ENCODE assay signal across 7 cellular contexts in the genomic region with DNA sequence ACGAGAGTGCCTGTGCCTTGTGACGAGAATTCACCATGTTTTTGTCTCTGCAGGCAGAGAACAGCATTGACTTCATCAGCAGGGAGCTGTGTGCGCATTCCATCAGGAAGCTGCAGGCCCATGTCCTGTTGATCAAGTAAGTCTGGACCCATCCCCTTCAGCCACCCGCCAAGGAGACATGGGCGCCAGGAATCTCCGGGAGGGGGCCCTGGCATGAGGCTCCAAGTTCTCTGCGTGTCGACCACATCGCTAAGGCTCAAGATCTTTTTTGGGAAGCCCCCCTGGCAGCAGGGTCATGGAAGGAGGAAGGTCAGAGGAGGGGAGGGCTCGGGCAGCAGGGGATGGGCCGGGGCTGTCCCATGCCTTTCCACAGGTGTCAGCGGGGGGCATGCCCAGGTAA. TPM values are rescaled to one million over a fixed set of nuclear protein-coding genes. Genes with fewer than 3 reads are reported as not detected.
DNase-seq lines count a peak whose midpoint lies in the region; ATAC-seq, FAIRE-seq and TF ChIP-seq lines count a peak whose summit lies in the region.
"Not testable (repeated sequence)": the region's sequence is repeated elsewhere in the genome, so short reads cannot be mapped to it uniquely, and the experiment has no call there.

No MANE protein-coding gene starts in this region.

- H3K9me3 ChIP-seq in HepG2 (ENCODE audit: low read length), result not testable (repeated sequence)

- not testable (repeated sequence) for H3K4me3 ChIP-seq in GM23338; bronchial epithelial cell (ENCODE audit: low read depth, low read length); HepG2 (replicated peaks in 1 of 3; ENCODE audit: insufficient read depth in 1 of 3, low read depth in 2 of 3, low read length in 3 of 3)

- TF ChIP-seq RAD21 in HepG2 (CRISPR knock-in tag; IDR thresholded peaks at IDR 0.05), result not testable (repeated sequence)

- POLR2A ChIA-PET in RWPE1 (lab: Yijun Ruan, JAX; ENCODE audit: low non-redundant PET); WTC11 (lab: Charles Lee); HepG2 (lab: Yijun Ruan, JAX): not testable (repeated sequence)

- not testable (repeated sequence) for H3F3A ChIP-seq in GM23338 (replicated peaks; ENCODE audit: low read depth)

- in situ Hi-C loops in HepG2 (cut with HindIII; ENCODE audit: extremely low pct_ligation_motif_present, low pct_unique_long_range_greater_than_20kb), result not testable (repeated sequence)

- peak; percentile 86 for FAIRE-seq in bronchial epithelial cell (lab: Jason Lieb, UNC)
- not testable (repeated sequence) for FAIRE-seq in HepG2 (lab: Jason Lieb, UNC)

- H3K9ac ChIP-seq in HepG2 (ENCODE audit: insufficient read depth, low read depth, low read length), result not testable (repeated sequence)

- H3K27ac Mint-ChIP-seq in GM23338, result peak overlapping the region; percentile 64; the same call in 1 of the 2 replicates
- H3K27ac Mint-ChIP-seq in WTC11, result peak overlapping the region; percentile 88
- peak overlapping the region; percentile 35 for H3K27ac Mint-ChIP-seq in activated naive CD8-positive, alpha-beta T cell treated with anti-CD3 and anti-CD28 coated beads, Interleukin-2, amount 50 U/mL, for 24 hours
- not testable (repeated sequence) for H3K27ac Mint-ChIP-seq in stimulated activated memory B cell treated with anti-CD40 and anti-IgM and Interleukin-4, amounts not matched to agents 10 μg/mL and 1 μg/mL and 100 μg/mL, for 72 hours

- TF ChIP-seq POLR2A in HepG2 (IDR thresholded peaks at IDR 0.05; ENCODE audit: insufficient read depth in 1 of 2, low read depth in 2 of 2, low read length in 2 of 2), result not testable (repeated sequence)

- H3K36me3 Mint-ChIP-seq in GM23338 (ENCODE audit: low read depth) (peaks cover 40% of the 10 kb centered on the region; the same call in 2 of the 3 replicates), WTC11 (peaks cover 15% of the 10 kb centered on the region)
- peaks cover 13% of the 10 kb centered on the region for H3K36me3 Mint-ChIP-seq in activated naive CD8-positive, alpha-beta T cell treated with anti-CD3 and anti-CD28 coated beads, Interleukin-2, amount 50 U/mL, for 24 hours (ENCODE audit: low read depth)
- H3K36me3 Mint-ChIP-seq in stimulated activated memory B cell treated with anti-CD40 and anti-IgM and Interleukin-4, amounts not matched to agents 10 μg/mL and 1 μg/mL and 100 μg/mL, for 72 hours, result peaks cover 20% of the 10 kb centered on the region

- not testable (repeated sequence) for H3K4me2 ChIP-seq in GM23338; HepG2 (ENCODE audit: low read depth, low read length)

- TF ChIP-seq CTCF in GM23338 (conservative IDR thresholded peaks at IDR 0.05; ENCODE audit: low read depth in 2 of 2); RWPE1 (conservative IDR thresholded peaks at IDR 0.05; ENCODE audit: low read depth); WTC11 (IDR thresholded peaks at IDR 0.05); bronchial epithelial cell (IDR thresholded peaks at IDR 0.05; ENCODE audit: insufficient read depth, low read length, severe bottlenecking); HepG2 (CRISPR knock-in tag; IDR thresholded peaks at IDR 0.05): not testable (repeated sequence)

- H2AFZ ChIP-seq in GM23338; HepG2 (ENCODE audit: low read length): not testable (repeated sequence)

- WGBS in HepG2 (ENCODE audit: low lambda C conversion rate), result 96% methylated on average over 4 of the region's 12 CpGs

- not testable (repeated sequence) for H3K27me3 ChIP-seq in GM23338 (ENCODE audit: insufficient read depth); bronchial epithelial cell (ENCODE audit: control insufficient read depth, insufficient read depth, low read length); HepG2 (ENCODE audit: control insufficient read depth in 1 of 2, insufficient read depth in 2 of 2, low read length in 2 of 2)

- not testable (repeated sequence) for TF ChIP-seq EP300 in HepG2 (IDR thresholded peaks at IDR 0.05; ENCODE audit: low read depth in 2 of 2, low read length in 2 of 2); HepG2 (CRISPR knock-in tag; IDR thresholded peaks at IDR 0.05; ENCODE audit: borderline replicate concordance)

- not testable (repeated sequence) for H3K9me2 ChIP-seq in GM23338 (ENCODE audit: insufficient read depth)

- H3K36me3 ChIP-seq in GM23338 (ENCODE audit: insufficient read depth); bronchial epithelial cell (ENCODE audit: control insufficient read depth, insufficient read depth, low read length); HepG2 (replicated peaks in 1 of 2; ENCODE audit: control insufficient read depth in 1 of 2, insufficient read depth in 2 of 2, low read length in 2 of 2): not testable (repeated sequence)

- DNase-seq in GM23338 (ENCODE audit: low spot score); RWPE1 (ENCODE audit: low spot score); WTC11 (ENCODE audit: low spot score); activated naive CD8-positive, alpha-beta T cell treated with anti-CD3 and anti-CD28 coated beads, Interleukin-2, amount 50 U/mL, for 24 hours; bronchial epithelial cell (ENCODE audit: low read depth); HepG2 (ENCODE audit: low spot score): not testable (repeated sequence)

- H3K9me3 Mint-ChIP-seq in GM23338; WTC11; activated naive CD8-positive, alpha-beta T cell treated with anti-CD3 and anti-CD28 coated beads, Interleukin-2, amount 50 U/mL, for 24 hours; stimulated activated memory B cell treated with anti-CD40 and anti-IgM and Interleukin-4, amounts not matched to agents 10 μg/mL and 1 μg/mL and 100 μg/mL, for 72 hours: not testable (repeated sequence)

- H3K4me1 ChIP-seq in GM23338 (ENCODE audit: insufficient read depth); HepG2 (ENCODE audit: insufficient read depth, low read length): not testable (repeated sequence)

- not testable (repeated sequence) for BruUV-seq in HepG2 (replicated peaks; lab: Mats Ljungman, UMichigan)

- not testable (repeated sequence) for H3K27me3 Mint-ChIP-seq in GM23338 (ENCODE audit: insufficient read depth, low read depth, poor library complexity); WTC11 (ENCODE audit: low read depth); activated naive CD8-positive, alpha-beta T cell treated with anti-CD3 and anti-CD28 coated beads, Interleukin-2, amount 50 U/mL, for 24 hours; stimulated activated memory B cell treated with anti-CD40 and anti-IgM and Interleukin-4, amounts not matched to agents 10 μg/mL and 1 μg/mL and 100 μg/mL, for 72 hours

- CTCF ChIA-PET in RWPE1 (lab: Yijun Ruan, JAX); WTC11 (lab: Charles Lee); HepG2 (lab: Yijun Ruan, JAX; ENCODE audit: low intra/inter-chr PET ratio, low total read pairs): not testable (repeated sequence)

- H3K4me3 Mint-ChIP-seq in GM23338; WTC11; activated naive CD8-positive, alpha-beta T cell treated with anti-CD3 and anti-CD28 coated beads, Interleukin-2, amount 50 U/mL, for 24 hours; stimulated activated memory B cell treated with anti-CD40 and anti-IgM and Interleukin-4, amounts not matched to agents 10 μg/mL and 1 μg/mL and 100 μg/mL, for 72 hours: not testable (repeated sequence)

- H3K4me1 Mint-ChIP-seq in GM23338 (peaks cover 15% of the 10 kb centered on the region), WTC11 (peaks cover 13% of the 10 kb centered on the region)
- H3K4me1 Mint-ChIP-seq in activated naive CD8-positive, alpha-beta T cell treated with anti-CD3 and anti-CD28 coated beads, Interleukin-2, amount 50 U/mL, for 24 hours; stimulated activated memory B cell treated with anti-CD40 and anti-IgM and Interleukin-4, amounts not matched to agents 10 μg/mL and 1 μg/mL and 100 μg/mL, for 72 hours: not testable (repeated sequence)

- ATAC-seq in GM23338 (peak; percentile 6), WTC11 (peak; percentile 11)
- not testable (repeated sequence) for ATAC-seq in activated naive CD8-positive, alpha-beta T cell treated with anti-CD3 and anti-CD28 coated beads, Interleukin-2, amount 50 U/mL, for 24 hours; HepG2
- ATAC-seq in stimulated activated memory B cell treated with anti-CD40 and anti-IgM and Interleukin-4, amounts not matched to agents 10 μg/mL and 1 μg/mL and 100 μg/mL, for 72 hours, result peak; percentile 38

- H3K27ac ChIP-seq in GM23338 (ENCODE audit: low read depth); HepG2 (ENCODE audit: extremely low read length, insufficient read depth, low read length): not testable (repeated sequence)
- peak overlapping the region; percentile 40 for H3K27ac ChIP-seq in RWPE1

- H4K20me1 ChIP-seq in GM23338 (replicated peaks; ENCODE audit: insufficient read depth); HepG2 (ENCODE audit: insufficient read depth, low read length): not testable (repeated sequence)

- H3K79me2 ChIP-seq in GM23338 (replicated peaks; ENCODE audit: insufficient read depth); HepG2 (ENCODE audit: insufficient read depth, low read length): not testable (repeated sequence)

- intact Hi-C loops in HepG2 (cut with micrococcal nuclease; ENCODE audit: unreplicated experiment), result loop anchor here (2.0 kb wide), 1 partner anchor 18 kb away; the partner anchor contains the start of gene SERHL2

RNA-seq across cellular contexts. Expression of gene SERHL2, which starts 17.3 kb away (rescaled TPM):
- total RNA-seq in GM23338 (2014; rRNA removed; shearing (Covaris generic)), result 1.5 and 1.7 TPM in 2 replicates
- polyA plus RNA-seq in GM23338 (2016; fragmentation: Nextera tagmentation; extraction: Ambion mirVana) (2.1 TPM in 2 replicates), HepG2 (2011; rRNA removed) (1.8 and 3.3 TPM in 2 replicates)
- total RNA-seq in WTC11 (2021) (0.37 to 1.1 TPM (median 0.92 TPM) in 3 replicates), bronchial epithelial cell (0.79 and 1.4 TPM in 2 replicates), HepG2 (2016; rRNA removed; fragmentation: Illumina TruSeq; extraction: Trizol) (1.0 and 1.6 TPM in 2 replicates)
- total RNA-seq in HepG2 (2016; cell fraction: cytosol; rRNA removed; fragmentation: Illumina TruSeq; extraction: Trizol; ENCODE audit: low read depth), result 0.97 TPM in 1 of 2 replicates, not detected in the other
- 1.1 and 1.5 TPM in 2 replicates for total RNA-seq in HepG2 (2016; cell fraction: insoluble cytoplasmic fraction; rRNA removed; fragmentation: Illumina TruSeq; extraction: Trizol)
- 0.40 and 0.59 TPM in 2 replicates for total RNA-seq in HepG2 (2016; cell fraction: membrane; rRNA removed; fragmentation: Illumina TruSeq; extraction: Trizol)
- total RNA-seq in HepG2 (2016; cell fraction: nucleus; rRNA removed; fragmentation: Illumina TruSeq; extraction: Trizol), result 1.0 and 1.2 TPM in 2 replicates
- polyA plus RNA-seq in HepG2 (2011; cell fraction: cytosol; rRNA removed), result 1.6 and 1.9 TPM in 2 replicates
- polyA plus RNA-seq in HepG2 (2011; cell fraction: nucleus; rRNA removed), result 2.1 and 3.0 TPM in 2 replicates
- 1.1 and 1.9 TPM in 2 replicates for polyA plus RNA-seq in HepG2 (2012)
- 0.24 and 0.26 TPM in 2 replicates for polyA plus RNA-seq in HepG2 (2016; cell fraction: cytosol; fragmentation: Illumina TruSeq; extraction: Trizol; ENCODE audit: low read depth)
- 2.1 and 2.3 TPM in 2 replicates for polyA plus RNA-seq in HepG2 (2016; cell fraction: insoluble cytoplasmic fraction; fragmentation: Illumina TruSeq; extraction: Trizol; ENCODE audit: low read depth)
- 0.35 and 0.66 TPM in 2 replicates for polyA plus RNA-seq in HepG2 (2016; cell fraction: membrane; fragmentation: Illumina TruSeq; extraction: Trizol; ENCODE audit: low read depth)
- polyA plus RNA-seq in HepG2 (2016; cell fraction: nucleus; fragmentation: Illumina TruSeq; extraction: Trizol; ENCODE audit: insufficient read depth, low read depth), result 0.92 and 1.8 TPM in 2 replicates
- 0.44 TPM in 1 of 2 replicates, not detected in the other for polyA minus RNA-seq in HepG2 (2011; rRNA and poly(A)+ RNA removed; ENCODE audit: low replicate concordance)
- polyA minus RNA-seq in HepG2 (2011; cell fraction: cytosol; rRNA and poly(A)+ RNA removed), result not detected in 2 replicates
- 0.99 and 1.3 TPM in 2 replicates for polyA minus RNA-seq in HepG2 (2011; cell fraction: nucleus; rRNA and poly(A)+ RNA removed)

RNA-seq across cellular contexts. Expression of gene POLDIP3, which starts 43.6 kb away (rescaled TPM):
- 49.0 and 54.3 TPM in 2 replicates for total RNA-seq in GM23338 (2014; rRNA removed; shearing (Covaris generic))
- polyA plus RNA-seq in GM23338 (2016; fragmentation: Nextera tagmentation; extraction: Ambion mirVana), result 34.3 and 38.2 TPM in 2 replicates
- 73.2 to 88.7 TPM (median 82.1 TPM) in 3 replicates for total RNA-seq in WTC11 (2021)
- total RNA-seq in bronchial epithelial cell, result 16.8 and 25.1 TPM in 2 replicates
- total RNA-seq in HepG2 (2016; rRNA removed; fragmentation: Illumina TruSeq; extraction: Trizol), result 47.4 and 64.1 TPM in 2 replicates
- 6.4 and 8.7 TPM in 2 replicates for total RNA-seq in HepG2 (2016; cell fraction: cytosol; rRNA removed; fragmentation: Illumina TruSeq; extraction: Trizol; ENCODE audit: low read depth)
- 45.0 and 57.8 TPM in 2 replicates for total RNA-seq in HepG2 (2016; cell fraction: insoluble cytoplasmic fraction; rRNA removed; fragmentation: Illumina TruSeq; extraction: Trizol)
- total RNA-seq in HepG2 (2016; cell fraction: membrane; rRNA removed; fragmentation: Illumina TruSeq; extraction: Trizol), result 23.2 TPM in 2 replicates
- 32.4 and 36.4 TPM in 2 replicates for total RNA-seq in HepG2 (2016; cell fraction: nucleus; rRNA removed; fragmentation: Illumina TruSeq; extraction: Trizol)
- polyA plus RNA-seq in HepG2 (2011; rRNA removed), result 45.8 and 50.1 TPM in 2 replicates
- polyA plus RNA-seq in HepG2 (2011; cell fraction: cytosol; rRNA removed), result 28.7 TPM in 2 replicates
- 70.7 and 76.7 TPM in 2 replicates for polyA plus RNA-seq in HepG2 (2011; cell fraction: nucleus; rRNA removed)
- polyA plus RNA-seq in HepG2 (2012), result 62.0 and 63.4 TPM in 2 replicates
- polyA plus RNA-seq in HepG2 (2016; cell fraction: cytosol; fragmentation: Illumina TruSeq; extraction: Trizol; ENCODE audit: low read depth), result 5.1 and 6.4 TPM in 2 replicates
- 59.1 and 66.7 TPM in 2 replicates for polyA plus RNA-seq in HepG2 (2016; cell fraction: insoluble cytoplasmic fraction; fragmentation: Illumina TruSeq; extraction: Trizol; ENCODE audit: low read depth)
- 14.0 and 14.8 TPM in 2 replicates for polyA plus RNA-seq in HepG2 (2016; cell fraction: membrane; fragmentation: Illumina TruSeq; extraction: Trizol; ENCODE audit: low read depth)
- polyA plus RNA-seq in HepG2 (2016; cell fraction: nucleus; fragmentation: Illumina TruSeq; extraction: Trizol; ENCODE audit: insufficient read depth, low read depth), result 53.9 and 54.2 TPM in 2 replicates
- 46.1 and 58.4 TPM in 2 replicates for polyA minus RNA-seq in HepG2 (2011; rRNA and poly(A)+ RNA removed; ENCODE audit: low replicate concordance)
- polyA minus RNA-seq in HepG2 (2011; cell fraction: cytosol; rRNA and poly(A)+ RNA removed), result 29.3 and 32.2 TPM in 2 replicates
- 33.0 and 36.7 TPM in 2 replicates for polyA minus RNA-seq in HepG2 (2011; cell fraction: nucleus; rRNA and poly(A)+ RNA removed)

RNA-seq across cellular contexts. Expression of gene RRP7A, which starts 51.5 kb away (rescaled TPM):
- total RNA-seq in GM23338 (2014; rRNA removed; shearing (Covaris generic)), result 51.9 and 59.2 TPM in 2 replicates
- polyA plus RNA-seq in GM23338 (2016; fragmentation: Nextera tagmentation; extraction: Ambion mirVana) (48.1 and 48.9 TPM in 2 replicates), HepG2 (2011; rRNA removed) (13.8 and 15.3 TPM in 2 replicates)
- total RNA-seq in WTC11 (2021) (72.9 to 95.0 TPM (median 76.5 TPM) in 3 replicates), bronchial epithelial cell (30.7 and 39.8 TPM in 2 replicates), HepG2 (2016; rRNA removed; fragmentation: Illumina TruSeq; extraction: Trizol) (41.6 and 48.6 TPM in 2 replicates)
- total RNA-seq in HepG2 (2016; cell fraction: cytosol; rRNA removed; fragmentation: Illumina TruSeq; extraction: Trizol; ENCODE audit: low read depth), result 6.9 and 8.5 TPM in 2 replicates
- 45.2 and 47.7 TPM in 2 replicates for total RNA-seq in HepG2 (2016; cell fraction: insoluble cytoplasmic fraction; rRNA removed; fragmentation: Illumina TruSeq; extraction: Trizol)
- 19.1 and 19.5 TPM in 2 replicates for total RNA-seq in HepG2 (2016; cell fraction: membrane; rRNA removed; fragmentation: Illumina TruSeq; extraction: Trizol)
- 21.2 and 24.0 TPM in 2 replicates for total RNA-seq in HepG2 (2016; cell fraction: nucleus; rRNA removed; fragmentation: Illumina TruSeq; extraction: Trizol)
- polyA plus RNA-seq in HepG2 (2011; cell fraction: cytosol; rRNA removed), result 11.4 and 15.1 TPM in 2 replicates
- polyA plus RNA-seq in HepG2 (2011; cell fraction: nucleus; rRNA removed), result 9.3 and 9.5 TPM in 2 replicates
- 12.1 and 13.0 TPM in 2 replicates for polyA plus RNA-seq in HepG2 (2012)
- 6.2 and 6.7 TPM in 2 replicates for polyA plus RNA-seq in HepG2 (2016; cell fraction: cytosol; fragmentation: Illumina TruSeq; extraction: Trizol; ENCODE audit: low read depth)
- 42.1 and 48.9 TPM in 2 replicates for polyA plus RNA-seq in HepG2 (2016; cell fraction: insoluble cytoplasmic fraction; fragmentation: Illumina TruSeq; extraction: Trizol; ENCODE audit: low read depth)
- 12.1 and 12.4 TPM in 2 replicates for polyA plus RNA-seq in HepG2 (2016; cell fraction: membrane; fragmentation: Illumina TruSeq; extraction: Trizol; ENCODE audit: low read depth)
- 46.5 and 46.7 TPM in 2 replicates for polyA plus RNA-seq in HepG2 (2016; cell fraction: nucleus; fragmentation: Illumina TruSeq; extraction: Trizol; ENCODE audit: insufficient read depth, low read depth)
- 15.8 and 23.5 TPM in 2 replicates for polyA minus RNA-seq in HepG2 (2011; rRNA and poly(A)+ RNA removed; ENCODE audit: low replicate concordance)
- 6.8 and 7.3 TPM in 2 replicates for polyA minus RNA-seq in HepG2 (2011; cell fraction: cytosol; rRNA and poly(A)+ RNA removed)
- 10.4 and 12.2 TPM in 2 replicates for polyA minus RNA-seq in HepG2 (2011; cell fraction: nucleus; rRNA and poly(A)+ RNA removed)
